Comparison of ENCODE assay signal across 8 cellular contexts in genomic region chr11:122159173-122159701, GRCh38. TPM values are rescaled to one million over a fixed set of nuclear protein-coding genes. Genes with fewer than 3 reads are reported as not detected.
DNase-seq lines count a peak whose midpoint lies in the region; ATAC-seq and TF ChIP-seq lines count a peak whose summit lies in the region.

No MANE protein-coding gene starts in this region.

- ATAC-seq in stimulated activated memory B cell treated with anti-CD40 and anti-IgM and Interleukin-4, amounts not matched to agents 10 μg/mL and 1 μg/mL and 100 μg/mL, for 72 hours = no peak
- no peak for ATAC-seq in activated CD4-positive, CD25-positive, alpha-beta regulatory T cell treated with anti-CD3 and anti-CD28 coated beads, Interleukin-2, amount 50 U/mL, for 24 hours
- no peak for ATAC-seq in GM21360 (IDR thresholded peaks at IDR 0.05; ENCODE audit: unreplicated experiment)

- no peaks in the 10 kb centered on the region for H3K9me3 ChIP-seq in HUES64 (ENCODE audit: insufficient read depth, low read depth, low read length)

- 84% methylated on average over 10 of the region's 12 CpGs for WGBS in HUES64

- in situ Hi-C loops in brain microvascular endothelial cell (cut with HindIII; ENCODE audit: low pct_ligation_motif_present, low sequenced_read_pairs) = no loop called here

- DNase-seq in brain microvascular endothelial cell = no peak
- DNase-seq in inferior parietal cortex (ENCODE audit: extremely low spot score) = peak; percentile 75
- DNase-seq in activated CD4-positive, CD25-positive, alpha-beta regulatory T cell (lab: John Stamatoyannopoulos, UW) = no peak

- no peak overlapping the region for H3K4me3 Mint-ChIP-seq in stimulated activated memory B cell treated with anti-CD40 and anti-IgM and Interleukin-4, amounts not matched to agents 10 μg/mL and 1 μg/mL and 100 μg/mL, for 72 hours

- H3K9me3 Mint-ChIP-seq in stimulated activated memory B cell treated with anti-CD40 and anti-IgM and Interleukin-4, amounts not matched to agents 10 μg/mL and 1 μg/mL and 100 μg/mL, for 72 hours = no peaks in the 10 kb centered on the region

- H3K9ac ChIP-seq in HUES64 (ENCODE audit: low read depth, low read length) = peak overlapping the region; percentile 18; the same call in 1 of the 2 replicates

- no peak overlapping the region for H3K4me3 ChIP-seq in HUES64 (ENCODE audit: low read length)
- no peak overlapping the region for H3K4me3 ChIP-seq in brain microvascular endothelial cell (ENCODE audit: low read depth, low read length)

- H3K27ac Mint-ChIP-seq in stimulated activated memory B cell treated with anti-CD40 and anti-IgM and Interleukin-4, amounts not matched to agents 10 μg/mL and 1 μg/mL and 100 μg/mL, for 72 hours = no peak overlapping the region

- H3K27me3 ChIP-seq in HUES64 (ENCODE audit: insufficient read depth, low read length) (no peaks in the 10 kb centered on the region; the same call in 1 of the 2 replicates), brain microvascular endothelial cell (replicated peaks) (no peaks in the 10 kb centered on the region)

- H3K27me3 Mint-ChIP-seq in stimulated activated memory B cell treated with anti-CD40 and anti-IgM and Interleukin-4, amounts not matched to agents 10 μg/mL and 1 μg/mL and 100 μg/mL, for 72 hours = peaks cover 10% of the 10 kb centered on the region

- H3K36me3 ChIP-seq in HUES64 (ENCODE audit: insufficient read depth, low read length) = no peaks in the 10 kb centered on the region; the same call in 1 of the 2 replicates
- H3K36me3 ChIP-seq in brain microvascular endothelial cell (replicated peaks) = peaks cover 87% of the 10 kb centered on the region

- no peak overlapping the region; the same call in 1 of the 2 replicates for H3K27ac ChIP-seq in HUES64 (ENCODE audit: low read depth, low read length)
- H3K27ac ChIP-seq in brain microvascular endothelial cell = peak overlapping the region; percentile 47
- peak overlapping the region; percentile 95 for H3K27ac ChIP-seq in temporal lobe (ENCODE audit: low read depth, low read length)

- H3K4me1 ChIP-seq in HUES64 (ENCODE audit: insufficient read depth, low read length) = peaks cover 14% of the 10 kb centered on the region

- TF ChIP-seq CTCF in brain microvascular endothelial cell (IDR thresholded peaks at IDR 0.05; ENCODE audit: low read depth, low read length, missing control alignments) = no peak

- peaks cover 18% of the 10 kb centered on the region for H3K4me1 Mint-ChIP-seq in stimulated activated memory B cell treated with anti-CD40 and anti-IgM and Interleukin-4, amounts not matched to agents 10 μg/mL and 1 μg/mL and 100 μg/mL, for 72 hours

- no peaks in the 10 kb centered on the region for H3K36me3 Mint-ChIP-seq in stimulated activated memory B cell treated with anti-CD40 and anti-IgM and Interleukin-4, amounts not matched to agents 10 μg/mL and 1 μg/mL and 100 μg/mL, for 72 hours

RNA-seq across cellular contexts. Expression of gene BLID, which starts 43.2 kb away (rescaled TPM):
- not detected for polyA plus RNA-seq in HUES64 (2013, experiment 1 of 2)
- polyA plus RNA-seq in HUES64 (2013, experiment 2 of 2) = not detected
- total RNA-seq in temporal lobe = 5.9 TPM
